11 cellular contexts compared by ENCODE assay signal in genomic region chrX:120115438-120115963, GRCh38. TPM values are rescaled to one million over a fixed set of nuclear protein-coding genes. Genes with fewer than 3 reads are reported as not detected.
"Had no signal": no experiment of that assay in that cellular context is flagged by ENCODE, and none has a peak within 500 bp of the region (broad histone marks: within the 10 kb centered on the region; RNA-seq: fewer than 3 reads in every experiment).

RHOXF1 (minus strand) TSS chrX:120115913; CDS start chrX:120115862, 51 bp downstream.

- H3K4me2 ChIP-seq: KMS-11 had no signal

- H3K4me3 ChIP-seq: K562 had no signal

- FAIRE-seq: HepG2, HTR-8/SVneo, K562 had no signal

- H3K27ac ChIP-seq: HL-60, KMS-11 had no signal

- H3K9ac ChIP-seq: KMS-11 had no signal

- DNase-seq: IMR-90, KBM-7, KG1 had no signal

- ATAC-seq: HepG2, K562 had no signal

RNA-seq across cellular contexts. Expression of gene RHOXF1, which starts in this region (rescaled TPM):
- total RNA-seq: HepG2, HT-29, HT1080, IMR-90, K562 had no signal
- polyA plus RNA-seq: HepG2, IgD-negative memory B cell, IMR-90 had no signal
